8 cellular contexts compared by ENCODE assay signal in genomic region chr15:67276666-67277065, GRCh38.
"Had no signal": no experiment of that assay in that cellular context is flagged by ENCODE, and none has a peak within 500 bp of the region (broad histone marks: within the 10 kb centered on the region; RNA-seq: fewer than 3 reads in every experiment).

No MANE protein-coding gene starts in this region.

- H3K36me3 ChIP-seq: HAP-1 had no signal

- DNase-seq: GM23248, GOT3, H7, IMR-90, KG1 had no signal

- FAIRE-seq: HTR-8/SVneo had no signal

- H3K9me3 ChIP-seq: HAP-1 had no signal

- H3K27ac ChIP-seq: GM23248 had no signal

- H3K4me3 ChIP-seq: GM23248, HAP-1, K562 had no signal
